Comparison of ENCODE assay signal across 22 cellular contexts in the genomic region with DNA sequence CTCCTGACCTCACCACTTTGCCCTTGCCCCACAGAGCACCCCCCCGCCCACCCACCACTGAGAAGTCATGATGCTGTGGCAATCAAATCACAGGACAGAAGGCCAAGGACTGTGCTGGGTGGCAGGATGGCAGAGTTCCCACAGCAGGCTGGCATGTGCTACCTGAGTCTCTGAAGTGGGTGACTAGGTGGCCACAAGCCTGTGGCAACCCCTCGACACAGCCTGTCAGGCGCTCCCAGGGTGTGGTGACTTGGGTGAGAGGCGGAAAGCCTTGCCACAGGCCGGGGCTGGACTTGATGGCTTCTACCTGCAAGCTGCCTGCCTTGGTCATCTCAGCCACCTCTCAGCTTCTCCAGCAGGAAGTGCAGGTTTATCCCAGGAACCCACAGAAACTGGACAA. TPM values are rescaled to one million over a fixed set of nuclear protein-coding genes. Genes with fewer than 3 reads are reported as not detected.
A peak's percentile ranks its signal among the peaks of the same experiment; 100 is the strongest.
DNase-seq lines count a peak whose midpoint lies in the region; ATAC-seq lines count a peak whose summit lies in the region.
"Had no signal": no experiment of that assay in that cellular context is flagged by ENCODE, and none has a peak within 500 bp of the region (broad histone marks: within the 10 kb centered on the region; RNA-seq: fewer than 3 reads in every experiment).

No MANE protein-coding gene starts in this region.

- no peaks in the 10 kb centered on the region for H3K36me3 Mint-ChIP-seq in T-cell
- H3K36me3 Mint-ChIP-seq: activated naive CD4-positive, alpha-beta T cell treated with anti-CD3 and anti-CD28 coated beads, Interleukin-2, amount 50 U/mL, for 24 hours had no signal

- H3K4me3 Mint-ChIP-seq in T-cell, result no peak overlapping the region
- H3K4me3 Mint-ChIP-seq: activated naive CD4-positive, alpha-beta T cell treated with anti-CD3 and anti-CD28 coated beads, Interleukin-2, amount 50 U/mL, for 24 hours; T-helper 1 cell treated with Interleukin-12 subunit alpha and Interleukin-12 subunit beta and Interleukin-4 antibody, amounts not matched to agents 30 μg/mL and 1 μg/mL, for 36 hours had no signal

- DNase-seq in T-cell (peak in 3 of 34 experiments; percentile 7 to 16 (median 13)), neuronal stem cell (ENCODE audit: low spot score) (no peak), DMS 273 treated with DMSO at 0.1 percent for 48 hours (lab: John Stamatoyannopoulos, UW) (no peak), HPDE6-E6E7 (ENCODE audit: extremely low spot score) (no peak), NCI-H2171 treated with DMSO at 0.1 percent for 48 hours (lab: John Stamatoyannopoulos, UW) (no peak)
- DNase-seq: activated CD4-positive, CD25-positive, alpha-beta regulatory T cell; amniotic stem cell; islet precursor cell; left ventricle myocardium inferior; NCI-H2029; NCI-H524 treated with DMSO at 0.1 percent for 48 hours; OCI-M1; stimulated activated naive CD4-positive, alpha-beta T cell had no signal

- H3K4me2 ChIP-seq in BLaER1 treated with 17β-estradiol and CSF1 and Interleukin-3, amounts not matched to agents 10 nM and 100 nM, result peak overlapping the region in 10 of 11 experiments; percentile 77 to 90 (median 83); a peak in 21 of 22 replicates
- H3K4me2 ChIP-seq in neuronal stem cell (ENCODE audit: insufficient read depth, low read length, poor library complexity, severe bottlenecking), result no peak overlapping the region

- no peak overlapping the region for H2BK120ac ChIP-seq in neuronal stem cell (ENCODE audit: low read depth, low read length)

- no peak overlapping the region for H3K4ac ChIP-seq in neuronal stem cell (ENCODE audit: low read length)

- no peak overlapping the region for H4K8ac ChIP-seq in neuronal stem cell (ENCODE audit: low read depth, low read length)

- no peak overlapping the region for H2BK12ac ChIP-seq in neuronal stem cell (ENCODE audit: low read length)

- CTCF ChIA-PET in T-cell (lab: Charles Lee), result no interaction called here

- no peaks in the 10 kb centered on the region for H3K9me3 Mint-ChIP-seq in T-cell
- H3K9me3 Mint-ChIP-seq: activated naive CD4-positive, alpha-beta T cell treated with anti-CD3 and anti-CD28 coated beads, Interleukin-2, amount 50 U/mL, for 24 hours; T-helper 1 cell treated with Interleukin-12 subunit alpha and Interleukin-12 subunit beta and Interleukin-4 antibody, amounts not matched to agents 30 μg/mL and 1 μg/mL, for 36 hours had no signal

- H3K27me3 Mint-ChIP-seq in T-cell, result no peaks in the 10 kb centered on the region
- H3K27me3 Mint-ChIP-seq: activated naive CD4-positive, alpha-beta T cell treated with anti-CD3 and anti-CD28 coated beads, Interleukin-2, amount 50 U/mL, for 24 hours had no signal

- H3K14ac ChIP-seq in neuronal stem cell (ENCODE audit: low read length), result peak overlapping the region; percentile 17

- peaks cover 0 to 11% (median 3%) of the 10 kb centered on the region in 3 donors for H3K4me1 Mint-ChIP-seq in T-cell
- H3K4me1 Mint-ChIP-seq: activated naive CD4-positive, alpha-beta T cell treated with anti-CD3 and anti-CD28 coated beads, Interleukin-2, amount 50 U/mL, for 24 hours had no signal

- H3K27ac Mint-ChIP-seq in T-cell, result no peak overlapping the region
- H3K27ac Mint-ChIP-seq: activated naive CD4-positive, alpha-beta T cell treated with anti-CD3 and anti-CD28 coated beads, Interleukin-2, amount 50 U/mL, for 24 hours; T-helper 1 cell treated with Interleukin-12 subunit alpha and Interleukin-12 subunit beta and Interleukin-4 antibody, amounts not matched to agents 30 μg/mL and 1 μg/mL, for 36 hours had no signal

- no peak overlapping the region for H2AFZ ChIP-seq in neuronal stem cell (ENCODE audit: low read length)

- peaks cover 25 to 48% (median 30%) of the 10 kb centered on the region in 10 experiments for H3K4me1 ChIP-seq in BLaER1 treated with 17β-estradiol and CSF1 and Interleukin-3, amounts not matched to agents 10 nM and 100 nM
- peaks cover 0 to 7% of the 10 kb centered on the region in 2 donors for H3K4me1 ChIP-seq in neuronal stem cell (ENCODE audit: control insufficient read depth in 2 of 2, insufficient read depth in 1 of 2, low read depth in 1 of 2, low read length in 2 of 2)
- H3K4me1 ChIP-seq: HAP-1 had no signal

- H3K9ac ChIP-seq in BLaER1 treated with 17β-estradiol and CSF1 and Interleukin-3, amounts not matched to agents 10 nM and 100 nM, result no peak overlapping the region
- no peak overlapping the region for H3K9ac ChIP-seq in neuronal stem cell (ENCODE audit: low read depth, low read length, poor library complexity)

- no peak overlapping the region for H3K4me3 ChIP-seq in BLaER1 treated with 17β-estradiol and CSF1 and Interleukin-3, amounts not matched to agents 10 nM and 100 nM
- H3K4me3 ChIP-seq in neuronal stem cell (ENCODE audit: low read length in 2 of 2), result no peak overlapping the region
- H3K4me3 ChIP-seq: coronary artery, GM12878, HAP-1, left ventricle myocardium inferior, thoracic aorta had no signal

- ATAC-seq in T-cell (replicated peaks in 1 of 4) (peak; percentile 55 to 78 (median 64)), esophagus mucosa (peak; percentile 24), GM21786 (IDR thresholded peaks at IDR 0.05; ENCODE audit: unreplicated experiment) (no peak)

- no peaks in the 10 kb centered on the region for H3K9me3 ChIP-seq in BLaER1 treated with 17β-estradiol and CSF1 and Interleukin-3, amounts not matched to agents 10 nM and 100 nM (replicated peaks in 1 of 11)
- H3K9me3 ChIP-seq in neuronal stem cell (replicated peaks in 1 of 2; ENCODE audit: control insufficient read depth in 2 of 2, insufficient read depth in 1 of 2, low read depth in 1 of 2, low read length in 2 of 2), result peaks cover 0 to 1% of the 10 kb centered on the region in 2 donors
- H3K9me3 ChIP-seq: HAP-1, left ventricle myocardium inferior, thoracic aorta had no signal

- H3K23ac ChIP-seq in neuronal stem cell (ENCODE audit: low read depth, low read length, poor library complexity), result no peak overlapping the region

- POLR2A ChIA-PET in T-cell (lab: Charles Lee), result no interaction called here

- no CpG with 5 or more reads among the region's 5 CpGs for WGBS in neuronal stem cell (ENCODE audit: extremely low coverage in 2 of 2, insufficient read length in 2 of 2, insufficient replicate concordance in 1 of 2), 2 donors

- no peak overlapping the region for H2BK15ac ChIP-seq in neuronal stem cell (ENCODE audit: low read length)

- H3K27ac ChIP-seq in BLaER1 treated with 17β-estradiol and CSF1 and Interleukin-3, amounts not matched to agents 10 nM and 100 nM, result no peak overlapping the region
- no peak overlapping the region for H3K27ac ChIP-seq in neuronal stem cell (replicated peaks; ENCODE audit: low read length)

- peaks cover 0 to 37% (median 25%) of the 10 kb centered on the region in 11 experiments; a peak in 18 of 22 replicates for H3K36me3 ChIP-seq in BLaER1 treated with 17β-estradiol and CSF1 and Interleukin-3, amounts not matched to agents 10 nM and 100 nM
- H3K36me3 ChIP-seq in neuronal stem cell (replicated peaks in 1 of 2; ENCODE audit: control insufficient read depth in 2 of 2, insufficient read depth in 2 of 2, low read length in 2 of 2), result peaks cover 16 to 23% of the 10 kb centered on the region in 2 donors
- H3K36me3 ChIP-seq: left ventricle myocardium inferior, thoracic aorta had no signal

- H4K20me1 ChIP-seq in BLaER1 treated with 17β-estradiol and CSF1 and Interleukin-3, amounts not matched to agents 10 nM and 100 nM, result peaks cover 0 to 26% (median 0%) of the 10 kb centered on the region in 11 experiments; a peak in 4 of 22 replicates

- peaks cover 3% of the 10 kb centered on the region for H3K79me1 ChIP-seq in neuronal stem cell (ENCODE audit: low read depth, low read length)

- no peak overlapping the region for H2BK5ac ChIP-seq in neuronal stem cell (ENCODE audit: low read length)

- no peaks in the 10 kb centered on the region for H3K27me3 ChIP-seq in BLaER1 treated with 17β-estradiol and CSF1 and Interleukin-3, amounts not matched to agents 10 nM and 100 nM
- no peaks in the 10 kb centered on the region for H3K27me3 ChIP-seq in neuronal stem cell (ENCODE audit: control insufficient read depth in 3 of 3, insufficient read depth in 3 of 3, low read depth in 1 of 3, low read length in 3 of 3)

- H4K91ac ChIP-seq in neuronal stem cell (ENCODE audit: low read depth, low read length, poor library complexity), result no peak overlapping the region

- no peak overlapping the region for H2AK5ac ChIP-seq in neuronal stem cell (ENCODE audit: low read depth, low read length)

- H3K18ac ChIP-seq in neuronal stem cell (ENCODE audit: low read length), result no peak overlapping the region

RNA-seq across cellular contexts. Expression of a gene that starts 15.6 kb away (rescaled TPM):
- total RNA-seq in T-cell (10 to 100 TPM; 11.3 to 41.3 (median 39.0) TPM), esophagus mucosa (62.6 TPM)
- 13.5 TPM for polyA plus RNA-seq in neuronal stem cell (2013, experiment 1 of 2)
- polyA plus RNA-seq in neuronal stem cell (2013, experiment 2 of 2), result 13.8 TPM
